1 cellular context compared by ENCODE assay signal in genomic region chr16:55120408-55120807, GRCh38.
TF ChIP-seq lines count a peak whose summit lies in the region.

No MANE protein-coding gene starts in this region.

TF ChIP-seq in GM23338, 12 proteins besides CTCF, POLR2A, EP300 and RAD21:
- TF ChIP-seq ZNF462 (CRISPR knock-in tag; IDR thresholded peaks at IDR 0.05) (no peak), STAT1 (IDR thresholded peaks at IDR 0.05; ENCODE audit: unreplicated experiment) (no peak), EZH2 (IDR thresholded peaks at IDR 0.05; ENCODE audit: low read depth, unreplicated experiment) (no peak), POLR2AphosphoS5 (IDR thresholded peaks at IDR 0.05; ENCODE audit: low read depth) (no peak), NANOG (IDR thresholded peaks at IDR 0.05; ENCODE audit: borderline replicate concordance) (no peak), ETS1 (IDR thresholded peaks at IDR 0.05) (no peak), JUNB (IDR thresholded peaks at IDR 0.05; ENCODE audit: unreplicated experiment) (no peak), ZNF114 (CRISPR knock-in tag; IDR thresholded peaks at IDR 0.05) (no peak), EZH2phosphoT487 (IDR thresholded peaks at IDR 0.05; ENCODE audit: unreplicated experiment) (no peak), ZNF331 (CRISPR knock-in tag; IDR thresholded peaks at IDR 0.05; ENCODE audit: low read depth) (no peak), REST (IDR thresholded peaks at IDR 0.05; ENCODE audit: unreplicated experiment) (no peak), CREB1 (CRISPR knock-in tag; IDR thresholded peaks at IDR 0.05; ENCODE audit: low read depth) (no peak)
TF ChIP-seq in GM23338: peak in this region for 0.
